9 cellular contexts compared by ENCODE assay signal in genomic region chr20:52410182-52410647, GRCh38.
A peak's percentile ranks its signal among the peaks of the same experiment; 100 is the strongest.
DNase-seq lines count a peak whose midpoint lies in the region; ATAC-seq, FAIRE-seq and TF ChIP-seq lines count a peak whose summit lies in the region.
"Had no signal": no experiment of that assay in that cellular context is flagged by ENCODE, and none has a peak within 500 bp of the region (broad histone marks: within the 10 kb centered on the region; RNA-seq: fewer than 3 reads in every experiment).

No MANE protein-coding gene starts in this region.

- POLR2A ChIA-PET in activated CD4-positive, alpha-beta T cell treated with anti-CD3 and anti-CD28 coated beads for 36 hours (lab: Charles Lee): interaction anchor here (0.7 to 1.1 kb wide), 2 partner anchors 83 to 104 kb away, joined by 3 to 4 read pairs; no protein-coding TSS in a partner anchor

- H3K4me1 Mint-ChIP-seq in activated CD4-positive, alpha-beta T cell treated with anti-CD3 and anti-CD28 coated beads for 36 hours: peaks cover 66% of the 10 kb centered on the region

- H3K36me3 Mint-ChIP-seq in activated CD4-positive, alpha-beta T cell treated with anti-CD3 and anti-CD28 coated beads for 36 hours (ENCODE audit: low read depth): no peaks in the 10 kb centered on the region

- H3K27me3 Mint-ChIP-seq in activated CD4-positive, alpha-beta T cell treated with anti-CD3 and anti-CD28 coated beads for 36 hours: no peaks in the 10 kb centered on the region
- H3K27me3 Mint-ChIP-seq: activated B cell treated with CpG ODN at 0.5 μM for 24 hours had no signal

- H3K27ac Mint-ChIP-seq in activated CD4-positive, alpha-beta T cell treated with anti-CD3 and anti-CD28 coated beads for 36 hours: peak overlapping the region; percentile 84
- H3K27ac Mint-ChIP-seq: activated B cell treated with CpG ODN at 0.5 μM for 24 hours had no signal

- TF ChIP-seq POLR2A in GM12892 (IDR thresholded peaks at IDR 0.05; ENCODE audit: low read depth, low read length): no peak

- CTCF ChIA-PET in activated CD4-positive, alpha-beta T cell treated with anti-CD3 and anti-CD28 coated beads for 36 hours (lab: Charles Lee): interaction anchor here (0.6 to 2.4 kb wide), 7 partner anchors 8 to 809 kb away, joined by 3 to 7 read pairs (median 3); no protein-coding TSS in a partner anchor

- FAIRE-seq in GM12892 (lab: Jason Lieb, UNC): no peak

- peak; percentile 23 for DNase-seq in GM04504 (ENCODE audit: low read depth)
- peak; percentile 61 for DNase-seq in activated CD4-positive, alpha-beta T cell treated with anti-CD3 and anti-CD28 coated beads for 36 hours
- DNase-seq in effector CD4-positive, alpha-beta T cell: peak; percentile 46
- peak; percentile 4 to 7 for DNase-seq in stimulated activated CD4-positive, alpha-beta T cell treated with anti-CD3 and anti-CD28 coated beads, Interleukin-15, amount 100 ng/mL, for 48 hours (ENCODE audit: low read depth in 2 of 2)
- no peak for DNase-seq in NCI-H1417 treated with DMSO at 0.1 percent for 48 hours (lab: John Stamatoyannopoulos, UW)
- no peak for DNase-seq in GM12892 (ENCODE audit: insufficient read length)
- no peak for DNase-seq in NCI-H1105 treated with DMSO at 0.1 percent for 48 hours (lab: John Stamatoyannopoulos, UW)
- DNase-seq: activated B cell treated with CpG ODN at 0.5 μM for 24 hours had no signal

- intact Hi-C loops in activated CD4-positive, alpha-beta T cell treated with anti-CD3 and anti-CD28 coated beads for 36 hours (cut with DNase I, micrococcal nuclease): loop anchor here (5.0 kb wide), 2 partner anchors 82 to 562 kb away; partner anchors contain the start of gene TSHZ2 (in 1 of the 2)

- H3K4me3 Mint-ChIP-seq in activated CD4-positive, alpha-beta T cell treated with anti-CD3 and anti-CD28 coated beads for 36 hours: peak overlapping the region; percentile 53
- H3K4me3 Mint-ChIP-seq: activated B cell treated with CpG ODN at 0.5 μM for 24 hours had no signal

- peaks cover 13% of the 10 kb centered on the region for H3K9me3 Mint-ChIP-seq in activated CD4-positive, alpha-beta T cell treated with anti-CD3 and anti-CD28 coated beads for 36 hours (ENCODE audit: low read depth)

- peak; percentile 85 for ATAC-seq in activated CD4-positive, alpha-beta T cell treated with anti-CD3 and anti-CD28 coated beads for 36 hours
- no peak for ATAC-seq in GM18873 (IDR thresholded peaks at IDR 0.05; ENCODE audit: low FRiP score, unreplicated experiment)

Comparison
In these comparisons a context has a peak if more than half of its experiments do, and no peak if none do; other contexts are left out.
1. DNase-seq: peak in GM04504 (single experiment), activated CD4-positive, alpha-beta T cell treated with anti-CD3 and anti-CD28 coated beads for 36 hours (single experiment), effector CD4-positive, alpha-beta T cell (single experiment) and stimulated activated CD4-positive, alpha-beta T cell treated with anti-CD3 and anti-CD28 coated beads, Interleukin-15, amount 100 ng/mL, for 48 hours (2 of 2); none in NCI-H1417 treated with DMSO at 0.1 percent for 48 hours (single experiment), GM12892 (single experiment) and NCI-H1105 treated with DMSO at 0.1 percent for 48 hours (single experiment).